In the genomic region with DNA sequence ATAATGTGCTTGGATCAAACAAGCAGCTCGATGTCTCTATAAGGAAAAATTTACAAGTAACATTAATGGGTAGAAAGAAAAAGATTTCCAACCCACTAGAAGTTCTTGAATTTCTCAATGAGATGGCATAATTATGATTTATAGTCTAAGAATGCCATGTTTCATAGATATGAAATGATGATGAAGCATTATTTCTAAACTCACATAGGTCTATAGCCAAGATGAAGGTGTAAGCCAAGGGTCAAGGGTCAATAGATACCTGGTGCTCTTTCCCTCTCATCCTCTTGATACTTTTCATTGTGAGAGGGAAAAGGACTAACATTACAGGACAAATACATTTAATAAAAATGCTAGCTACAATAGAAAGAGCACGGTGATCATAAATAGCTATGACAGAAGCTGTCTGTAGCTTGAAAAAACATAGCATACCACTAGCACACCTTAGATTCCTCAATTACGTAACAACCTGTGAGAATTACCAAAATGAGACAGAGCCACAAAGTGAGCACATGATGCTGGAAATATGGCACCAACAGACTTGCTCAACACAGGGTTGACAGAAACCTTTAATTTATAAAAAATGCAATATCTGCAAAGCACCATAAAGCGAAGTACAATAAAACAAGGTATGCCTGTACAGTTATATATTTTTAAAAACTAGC, we compare ENCODE assay signal across 29 cellular contexts. TPM values are rescaled to one million over a fixed set of nuclear protein-coding genes. Genes with fewer than 3 reads are reported as not detected.
A peak's percentile ranks its signal among the peaks of the same experiment; 100 is the strongest.
DNase-seq lines count a peak whose midpoint lies in the region; ATAC-seq and TF ChIP-seq lines count a peak whose summit lies in the region.
"Had no signal": no experiment of that assay in that cellular context is flagged by ENCODE, and none has a peak within 500 bp of the region (broad histone marks: within the 10 kb centered on the region; RNA-seq: fewer than 3 reads in every experiment).

No MANE protein-coding gene starts in this region.

- H3K56ac ChIP-seq in IMR-90 (ENCODE audit: extremely low read depth, insufficient read depth, low read length): no peak overlapping the region

- H2AK9ac ChIP-seq in IMR-90 (replicated peaks; ENCODE audit: low read depth, low read length, poor library complexity): no peak overlapping the region

- H4K8ac ChIP-seq in IMR-90 (ENCODE audit: low read depth in 2 of 2, low read length in 2 of 2): no peak overlapping the region

- no peaks in the 10 kb centered on the region for H3K79me2 ChIP-seq in PC-3 (ENCODE audit: low read length)

- H3K4me1 ChIP-seq in IMR-90 (ENCODE audit: control insufficient read depth, insufficient read depth, low read length) (0 out of 2 replicates have a peak, but pooled peaks cover 1% of the 10 kb centered on the region), RWPE2 (ENCODE audit: insufficient read depth, poor library complexity, severe bottlenecking) (peaks cover 8% of the 10 kb centered on the region), PC-3 (ENCODE audit: insufficient read depth, low read length) (no peaks in the 10 kb centered on the region)
- H3K4me1 ChIP-seq: BLaER1 had no signal

- H2AFZ ChIP-seq in IMR-90 (replicated peaks; ENCODE audit: low read length, poor library complexity): no peak overlapping the region
- no peak overlapping the region for H2AFZ ChIP-seq in PC-3 (ENCODE audit: low read length)
- H2AFZ ChIP-seq: PC-9 had no signal

- peak overlapping the region; percentile 19 for H3K27ac Mint-ChIP-seq in activated CD4-positive, alpha-beta T cell treated with anti-CD3 and anti-CD28 coated beads, Interleukin-2, amount 10 ng/mL, durations not matched to agents 7 days and 5 days
- H3K27ac Mint-ChIP-seq: CD4-positive, CD25-positive, alpha-beta regulatory T cell had no signal

- no peak overlapping the region for H2BK5ac ChIP-seq in IMR-90 (ENCODE audit: low read depth, low read length, poor library complexity, severe bottlenecking)

- CTCF ChIA-PET in activated CD4-positive, alpha-beta T cell treated with anti-CD3 and anti-CD28 coated beads, Interleukin-2, amount 10 ng/mL, durations not matched to agents 7 days and 5 days (lab: Charles Lee): no interaction called here
- CTCF ChIA-PET in IMR-90 (lab: Yijun Ruan, JAX): no interaction called here
- CTCF ChIA-PET in PC-3 (lab: Charles Lee): no interaction called here

- H3K36me3 Mint-ChIP-seq in activated CD4-positive, alpha-beta T cell treated with anti-CD3 and anti-CD28 coated beads, Interleukin-2, amount 10 ng/mL, durations not matched to agents 7 days and 5 days (ENCODE audit: low read depth): peaks cover 52% of the 10 kb centered on the region
- H3K36me3 Mint-ChIP-seq: CD4-positive, CD25-positive, alpha-beta regulatory T cell had no signal

- no peaks in the 10 kb centered on the region for H3K79me1 ChIP-seq in IMR-90 (ENCODE audit: low read depth in 1 of 2, low read length in 2 of 2)

- no peak overlapping the region for H2AK5ac ChIP-seq in IMR-90 (ENCODE audit: low read depth, low read length)

- H3K9me1 ChIP-seq in IMR-90 (ENCODE audit: insufficient read depth, low read length): no peaks in the 10 kb centered on the region

- H2BK20ac ChIP-seq in IMR-90 (ENCODE audit: low read depth, low read length): no peak overlapping the region

- POLR2A ChIA-PET in activated CD4-positive, alpha-beta T cell treated with anti-CD3 and anti-CD28 coated beads, Interleukin-2, amount 10 ng/mL, durations not matched to agents 7 days and 5 days (lab: Charles Lee): no interaction called here
- POLR2A ChIA-PET in IMR-90 (lab: Charles Lee; ENCODE audit: unreplicated experiment): no interaction called here
- POLR2A ChIA-PET in PC-3 (lab: Charles Lee; ENCODE audit: unreplicated experiment): no interaction called here

- H3K27me3 Mint-ChIP-seq in activated CD4-positive, alpha-beta T cell treated with anti-CD3 and anti-CD28 coated beads, Interleukin-2, amount 10 ng/mL, durations not matched to agents 7 days and 5 days: no peaks in the 10 kb centered on the region
- H3K27me3 Mint-ChIP-seq: CD4-positive, CD25-positive, alpha-beta regulatory T cell had no signal

- H3K4me1 Mint-ChIP-seq in activated CD4-positive, alpha-beta T cell treated with anti-CD3 and anti-CD28 coated beads, Interleukin-2, amount 10 ng/mL, durations not matched to agents 7 days and 5 days: peaks cover 5% of the 10 kb centered on the region

- TF ChIP-seq POLR2A in IMR-90 (IDR thresholded peaks at IDR 0.05; ENCODE audit: low read depth, low read length) (no peak), GM18505 (IDR thresholded peaks at IDR 0.05; ENCODE audit: borderline replicate concordance, extremely low read depth, insufficient read depth, insufficient read length) (no peak)

- TF ChIP-seq CTCF in IMR-90 (conservative IDR thresholded peaks at IDR 0.05; ENCODE audit: low read depth, low read length) (no peak), RWPE2 (IDR thresholded peaks at IDR 0.05; ENCODE audit: poor library complexity, severe bottlenecking) (no peak), epithelial cell of esophagus (IDR thresholded peaks at IDR 0.05; ENCODE audit: insufficient read depth, low read depth, low read length, missing control alignments) (no peak), PC-3 (conservative IDR thresholded peaks at IDR 0.05; ENCODE audit: low read depth, low read length) (no peak)

- H3K27ac ChIP-seq in IMR-90 (ENCODE audit: insufficient read depth, low read length) (no peak overlapping the region), RWPE2 (ENCODE audit: poor library complexity, severe bottlenecking) (peak overlapping the region; percentile 38), PC-3 (ENCODE audit: low read length) (no peak overlapping the region)
- H3K27ac ChIP-seq: BLaER1, PC-9 had no signal

- H3K9me3 Mint-ChIP-seq in activated CD4-positive, alpha-beta T cell treated with anti-CD3 and anti-CD28 coated beads, Interleukin-2, amount 10 ng/mL, durations not matched to agents 7 days and 5 days: no peaks in the 10 kb centered on the region

- no TSS peak for BruUV-seq in IMR-90 (replicated peaks; lab: Mats Ljungman, UMichigan)
- no TSS peak for BruUV-seq in PC-3 (replicated peaks; lab: Mats Ljungman, UMichigan)

- no peak overlapping the region for H2BK15ac ChIP-seq in IMR-90 (ENCODE audit: low read depth, low read length)

- no peak overlapping the region for H3K4ac ChIP-seq in IMR-90 (ENCODE audit: low read depth, low read length)

- no peak overlapping the region for H3K23ac ChIP-seq in IMR-90 (ENCODE audit: low read depth, low read length)

- no peaks in the 10 kb centered on the region for H3K36me3 ChIP-seq in IMR-90 (ENCODE audit: control insufficient read depth, insufficient read depth, low read length)
- peaks cover 94% of the 10 kb centered on the region for H3K36me3 ChIP-seq in RWPE2 (ENCODE audit: low read depth)
- peaks cover 16% of the 10 kb centered on the region; the same call in 1 of the 2 replicates for H3K36me3 ChIP-seq in PC-3 (ENCODE audit: low read depth, low read length)

- H3K4me2 ChIP-seq in IMR-90 (ENCODE audit: low read depth, low read length): no peak overlapping the region
- no peak overlapping the region for H3K4me2 ChIP-seq in PC-3 (ENCODE audit: low read length)
- H3K4me2 ChIP-seq: BLaER1, PC-9 had no signal

- no peak overlapping the region for H3K14ac ChIP-seq in IMR-90 (replicated peaks; ENCODE audit: low read depth, low read length)

- WGBS in IMR-90 (ENCODE audit: extremely low coverage in 2 of 2, insufficient read length in 1 of 2), 2 experiments: no CpG with 5 or more reads among the region's 4 CpGs

- no peak overlapping the region; the same call in 1 of the 2 replicates for H4K5ac ChIP-seq in IMR-90 (ENCODE audit: low read depth, low read length)

- ATAC-seq in IMR-90 (ENCODE audit: low read depth): no peak
- ATAC-seq in RWPE2 (ENCODE audit: low read depth): peak; percentile 82
- ATAC-seq in PC-3: no peak
- ATAC-seq in GM18505 (IDR thresholded peaks at IDR 0.05; ENCODE audit: unreplicated experiment): no peak
- no peak for ATAC-seq in HG03196 (IDR thresholded peaks at IDR 0.05; ENCODE audit: unreplicated experiment)
- ATAC-seq: GM12878, HCT116 had no signal

- H3K4me3 ChIP-seq in IMR-90 (ENCODE audit: insufficient read depth, low read depth, low read length): no peak overlapping the region
- H3K4me3 ChIP-seq in RWPE2 (ENCODE audit: severe bottlenecking): no peak overlapping the region
- H3K4me3 ChIP-seq in epithelial cell of esophagus (ENCODE audit: low read length): no peak overlapping the region
- H3K4me3 ChIP-seq in PC-3 (ENCODE audit: low read length): no peak overlapping the region
- H3K4me3 ChIP-seq: BLaER1, GM12878, PC-9 had no signal

- no peak overlapping the region for H4K91ac ChIP-seq in IMR-90 (ENCODE audit: insufficient read depth, low read depth, low read length)

- no peak overlapping the region for H3K4me3 Mint-ChIP-seq in activated CD4-positive, alpha-beta T cell treated with anti-CD3 and anti-CD28 coated beads, Interleukin-2, amount 10 ng/mL, durations not matched to agents 7 days and 5 days
- H3K4me3 Mint-ChIP-seq: CD4-positive, CD25-positive, alpha-beta regulatory T cell had no signal

- no peak for TF ChIP-seq RAD21 in IMR-90 (IDR thresholded peaks at IDR 0.05; ENCODE audit: low read length)

- H4K20me1 ChIP-seq in IMR-90 (ENCODE audit: insufficient read depth, low read length): no peaks in the 10 kb centered on the region
- no peaks in the 10 kb centered on the region for H4K20me1 ChIP-seq in PC-3 (ENCODE audit: low read length)
- H4K20me1 ChIP-seq: BLaER1 had no signal

- no peak for DNase-seq in activated CD4-positive, alpha-beta T cell treated with anti-CD3 and anti-CD28 coated beads, Interleukin-2, amount 10 ng/mL, durations not matched to agents 7 days and 5 days
- DNase-seq in activated CD4-positive, alpha-beta T cell treated with anti-CD3 and anti-CD28 coated beads for 4 hours: no peak
- DNase-seq in IMR-90: no peak
- no peak for DNase-seq in RWPE2 (ENCODE audit: low spot score)
- peak; percentile 71 for DNase-seq in epithelial cell of esophagus (ENCODE audit: low read depth)
- no peak for DNase-seq in PC-3
- DNase-seq: CD4-positive, CD25-positive, alpha-beta regulatory T cell; COR-L47; EL; GDM1; KG1; MM.1S; NCI-H1105 treated with DMSO at 0.1 percent for 48 hours; NCI-H146; NCI-H2029; NCI-H446 treated with DMSO at 0.1 percent for 48 hours; NCI-H526; NCI-H82; NK-92 treated with Interleukin-12 subunit alpha and Interleukin-12 subunit beta, amount 100 ng/mL, for 24 hours; PC-9; SHP77 had no signal

- H3K18ac ChIP-seq in IMR-90 (ENCODE audit: low read depth, low read length): no peak overlapping the region

- H3F3A ChIP-seq in PC-3 (ENCODE audit: low read length, unreplicated experiment): no peaks in the 10 kb centered on the region

- intact Hi-C loops in IMR-90 (cut with micrococcal nuclease) (no loop called here), PC-3 (cut with micrococcal nuclease) (no loop called here)

- no peaks in the 10 kb centered on the region for H3K9me2 ChIP-seq in PC-3 (replicated peaks; ENCODE audit: low read length)

- dilution Hi-C loops in IMR-90 (cut with HindIII; ENCODE audit: low sequenced_read_pairs, unreplicated experiment): no loop called here

- in situ Hi-C loops in IMR-90 (cut with MboI; ENCODE audit: low sequenced_read_pairs): no loop called here

- H3K27me3 ChIP-seq in IMR-90 (ENCODE audit: control insufficient read depth, insufficient read depth, low read length): no peaks in the 10 kb centered on the region
- no peaks in the 10 kb centered on the region for H3K27me3 ChIP-seq in RWPE2 (ENCODE audit: insufficient read depth, poor library complexity, severe bottlenecking)
- no peaks in the 10 kb centered on the region for H3K27me3 ChIP-seq in PC-3 (ENCODE audit: low read length)
- H3K27me3 ChIP-seq: BLaER1 had no signal

- no peak overlapping the region for H2BK120ac ChIP-seq in IMR-90 (ENCODE audit: low read depth, low read length)

- H3K9ac ChIP-seq in IMR-90 (ENCODE audit: low read depth, low read length) (no peak overlapping the region), PC-3 (ENCODE audit: low read length) (no peak overlapping the region)
- H3K9ac ChIP-seq: BLaER1 had no signal

- H3K9me3 ChIP-seq in IMR-90 (ENCODE audit: control insufficient read depth, insufficient read depth, low read length): no peaks in the 10 kb centered on the region
- H3K9me3 ChIP-seq in RWPE2 (ENCODE audit: severe bottlenecking): no peaks in the 10 kb centered on the region
- no peaks in the 10 kb centered on the region for H3K9me3 ChIP-seq in PC-3 (ENCODE audit: low read length)
- H3K9me3 ChIP-seq: BLaER1 had no signal

RNA-seq across cellular contexts. Expression of a gene that starts 26.3 kb away (rescaled TPM):
- total RNA-seq in activated CD4-positive, alpha-beta T cell treated with anti-CD3 and anti-CD28 coated beads, Interleukin-2, amount 10 ng/mL, durations not matched to agents 7 days and 5 days: not detected
- total RNA-seq in IMR-90 (2012; rRNA removed) (not detected in 2 replicates), PC-3 (2014; rRNA removed) (not detected in 2 replicates)
- not detected in 2 replicates for polyA plus RNA-seq in IMR-90 (2012; rRNA removed)
- not detected in 2 replicates for polyA plus RNA-seq in IMR-90 (2012; cell fraction: cytosol; rRNA removed)
- polyA plus RNA-seq in IMR-90 (2012; cell fraction: nucleus; rRNA removed; ENCODE audit: low replicate concordance): not detected in 2 replicates
- total RNA-seq: A172; CD4-positive, CD25-positive, alpha-beta regulatory T cell; GM12878; H1; PC-9 had no signal
- polyA plus RNA-seq: AG04450; CD4-positive, CD25-positive, alpha-beta regulatory T cell; H1 had no signal

RNA-seq across cellular contexts. Expression of a gene that starts 53.1 kb away (rescaled TPM):
- 100 to 1,000 TPM in 1 of 2 experiments, 10 to 100 TPM in 1; 92.8 to 104 TPM for total RNA-seq in activated CD4-positive, alpha-beta T cell treated with anti-CD3 and anti-CD28 coated beads, Interleukin-2, amount 10 ng/mL, durations not matched to agents 7 days and 5 days
- 27.8 and 53.3 TPM in 2 replicates for total RNA-seq in IMR-90 (2012; rRNA removed)
- 5.2 and 7.1 TPM in 2 replicates for polyA plus RNA-seq in IMR-90 (2012; rRNA removed)
- polyA plus RNA-seq in IMR-90 (2012; cell fraction: cytosol; rRNA removed): 0.23 and 0.62 TPM in 2 replicates
- 0.92 and 6.7 TPM in 2 replicates for polyA plus RNA-seq in IMR-90 (2012; cell fraction: nucleus; rRNA removed; ENCODE audit: low replicate concordance)
- 28.6 and 35.0 TPM in 2 replicates for total RNA-seq in PC-3 (2014; rRNA removed)
